In genomic region chr21:17427831-17428483, GRCh38 we compare ENCODE assay signal across 15 cellular contexts.
A peak's percentile ranks its signal among the peaks of the same experiment; 100 is the strongest.
DNase-seq lines count a peak whose midpoint lies in the region; ATAC-seq and TF ChIP-seq lines count a peak whose summit lies in the region.
"Had no signal": no experiment of that assay in that cellular context is flagged by ENCODE, and none has a peak within 500 bp of the region (broad histone marks: within the 10 kb centered on the region; RNA-seq: fewer than 3 reads in every experiment).

No MANE protein-coding gene starts in this region.

- H3F3A ChIP-seq in PC-3 (ENCODE audit: low read length, unreplicated experiment): no peaks in the 10 kb centered on the region

- no peak overlapping the region for H2AFZ ChIP-seq in PC-3 (ENCODE audit: low read length)

- H3K27me3 ChIP-seq in PC-3 (ENCODE audit: low read length) (no peaks in the 10 kb centered on the region), spleen (replicated peaks in 1 of 7) (no peaks in the 10 kb centered on the region)
- H3K27me3 ChIP-seq: ascending aorta had no signal

- H3K9ac ChIP-seq in PC-3 (ENCODE audit: low read length): no peak overlapping the region

- peak; percentile 93 for ATAC-seq in GM18867 (IDR thresholded peaks at IDR 0.05; ENCODE audit: unreplicated experiment)
- ATAC-seq in GM21717 (IDR thresholded peaks at IDR 0.05; ENCODE audit: unreplicated experiment): peak; percentile 95
- peak; percentile 91 for ATAC-seq in HG03159 (IDR thresholded peaks at IDR 0.05; ENCODE audit: unreplicated experiment)
- no peak for ATAC-seq in PC-3
- ATAC-seq: natural killer cell; stimulated activated naive CD8-positive, alpha-beta T cell treated with anti-CD3 and anti-CD28 coated beads, Interleukin-15, Interleukin-2, amounts not matched to agents 100 U/mL and 50 U/mL, for 24 hours had no signal

- no peak for TF ChIP-seq CTCF in PC-3 (conservative IDR thresholded peaks at IDR 0.05; ENCODE audit: low read depth, low read length)
- TF ChIP-seq CTCF in spleen (IDR thresholded peaks at IDR 0.05 in 8 of 11, conservative IDR thresholded peaks at IDR 0.05 in 3 of 11): no peak

- DNase-seq in kidney tubule cell (ENCODE audit: low spot score): peak; percentile 85
- DNase-seq in PC-3: no peak
- DNase-seq in spleen: no peak
- DNase-seq in activated T-cell treated with anti-CD3 and anti-CD28 coated beads, Interleukin-2, amount 50 U/mL, for 1 hour: no peak
- no peak for DNase-seq in NCI-H1930 (lab: John Stamatoyannopoulos, UW)
- DNase-seq: DMS153; KBM-7; natural killer cell; NCI-H69; stimulated activated CD4-positive, alpha-beta T cell treated with anti-CD3 and anti-CD28 coated beads, Interleukin-15, amount 100 ng/mL, for 24 hours; stimulated activated naive CD8-positive, alpha-beta T cell treated with anti-CD3 and anti-CD28 coated beads, Interleukin-15, Interleukin-2, amounts not matched to agents 100 U/mL and 50 U/mL, for 24 hours had no signal

- H3K4me3 ChIP-seq in PC-3 (ENCODE audit: low read length) (no peak overlapping the region), spleen (no peak overlapping the region)
- H3K4me3 ChIP-seq: ascending aorta had no signal

- H3K36me3 ChIP-seq in PC-3 (ENCODE audit: low read depth, low read length) (no peaks in the 10 kb centered on the region), spleen (no peaks in the 10 kb centered on the region)
- H3K36me3 ChIP-seq: ascending aorta had no signal

- H3K4me2 ChIP-seq in PC-3 (ENCODE audit: low read length): no peak overlapping the region

- H3K9me3 ChIP-seq in PC-3 (ENCODE audit: low read length) (no peaks in the 10 kb centered on the region), spleen (peaks cover 0 to 2% (median 0%) of the 10 kb centered on the region in 8 donors)
- H3K9me3 ChIP-seq: ascending aorta had no signal

- no peaks in the 10 kb centered on the region for H4K20me1 ChIP-seq in PC-3 (ENCODE audit: low read length)

- TF ChIP-seq POLR2A in spleen (IDR thresholded peaks at IDR 0.05): no peak

- no peaks in the 10 kb centered on the region for H3K9me2 ChIP-seq in PC-3 (replicated peaks; ENCODE audit: low read length)

- no peak overlapping the region for H3K27ac ChIP-seq in PC-3 (ENCODE audit: low read length)
- no peak overlapping the region for H3K27ac ChIP-seq in spleen
- H3K27ac ChIP-seq: ascending aorta had no signal

- no peaks in the 10 kb centered on the region for H3K4me1 ChIP-seq in PC-3 (ENCODE audit: insufficient read depth, low read length)
- no peaks in the 10 kb centered on the region for H3K4me1 ChIP-seq in spleen
- H3K4me1 ChIP-seq: ascending aorta had no signal

- WGBS in spleen, 5 donors: 64 to 73% (median 67%) methylated on average over 10 of the region's 10 CpGs

- no TSS peak for BruUV-seq in PC-3 (replicated peaks; lab: Mats Ljungman, UMichigan)

- CTCF ChIA-PET in PC-3 (lab: Charles Lee): no interaction called here

- POLR2A ChIA-PET in PC-3 (lab: Charles Lee; ENCODE audit: unreplicated experiment): no interaction called here

- H3K79me2 ChIP-seq in PC-3 (ENCODE audit: low read length): no peaks in the 10 kb centered on the region

- intact Hi-C loops in PC-3 (cut with micrococcal nuclease): no loop called here
- intact Hi-C loops in spleen (cut with DNase I; ENCODE audit: low total_unique reads): no loop called here
